In the genomic region with DNA sequence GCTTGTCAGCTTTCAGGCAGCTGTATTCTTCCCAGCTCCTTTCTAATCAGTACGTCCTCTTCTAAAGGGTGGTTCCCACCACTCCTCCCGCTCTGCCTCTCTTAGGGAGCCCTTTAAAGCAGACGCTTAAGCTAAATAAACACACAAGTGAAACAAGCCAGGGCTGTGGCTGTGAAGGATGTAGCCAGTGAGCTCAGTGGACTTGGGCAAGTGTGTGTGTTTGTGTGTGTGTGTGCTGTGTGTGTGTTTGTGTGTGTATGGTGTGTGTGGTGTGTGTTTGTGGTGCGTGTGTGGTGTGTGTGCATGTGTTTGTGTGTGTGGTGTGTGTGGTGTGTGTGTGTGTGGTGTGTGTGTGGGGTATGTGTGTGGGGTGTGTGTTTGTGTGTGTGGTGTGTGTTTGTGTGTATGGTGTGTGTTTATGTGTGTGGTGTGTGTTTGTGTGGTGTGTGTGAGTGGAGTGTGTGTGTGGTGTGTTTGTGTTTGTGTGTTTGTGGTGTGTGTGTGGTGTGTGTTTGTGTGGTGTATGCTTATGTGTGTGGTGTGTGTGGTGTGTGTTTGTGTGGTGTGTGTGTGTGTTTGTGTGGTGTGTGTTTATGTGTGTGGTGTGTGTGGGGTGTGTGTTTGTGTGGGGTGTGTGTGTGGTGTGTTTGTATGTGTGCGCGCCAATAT, we compare ENCODE assay signal across 13 cellular contexts.
DNase-seq lines count a peak whose midpoint lies in the region; ATAC-seq, FAIRE-seq and TF ChIP-seq lines count a peak whose summit lies in the region.
"Had no signal": no experiment of that assay in that cellular context is flagged by ENCODE, and none has a peak within 500 bp of the region (broad histone marks: within the 10 kb centered on the region; RNA-seq: fewer than 3 reads in every experiment).

No MANE protein-coding gene starts in this region.

- no peaks in the 10 kb centered on the region for H3K79me2 ChIP-seq in endothelial cell of umbilical vein (ENCODE audit: control insufficient read depth, insufficient read depth, low read length)

- no peaks in the 10 kb centered on the region for H4K20me1 ChIP-seq in endothelial cell of umbilical vein (replicated peaks; ENCODE audit: control insufficient read depth, extremely low read depth, insufficient read depth, low read length)

- H3K36me3 ChIP-seq in endothelial cell of umbilical vein (ENCODE audit: control insufficient read depth in 2 of 2, extremely low read depth in 1 of 2, insufficient read depth in 2 of 2, low read length in 2 of 2): no peaks in the 10 kb centered on the region
- H3K36me3 ChIP-seq: left ventricle myocardium inferior had no signal

- no peaks in the 10 kb centered on the region for H3K9me1 ChIP-seq in endothelial cell of umbilical vein (replicated peaks; ENCODE audit: control insufficient read depth, extremely low read depth, insufficient read depth, low read length)

- no peak overlapping the region for H3K9ac ChIP-seq in endothelial cell of umbilical vein (replicated peaks; ENCODE audit: extremely low read depth, insufficient read depth, low read length)

- no peak overlapping the region for H2AFZ ChIP-seq in endothelial cell of umbilical vein (ENCODE audit: low read depth, low read length)

- H3K9me3 Mint-ChIP-seq in naive thymus-derived CD8-positive, alpha-beta T cell: peaks cover 0 to 2% (median 0%) of the 10 kb centered on the region in 9 donors
- H3K9me3 Mint-ChIP-seq in MCF 10A (ENCODE audit: unreplicated experiment): no peaks in the 10 kb centered on the region

- dilution Hi-C loops in endothelial cell of umbilical vein (cut with MboI; ENCODE audit: extremely low pct_ligation_motif_present, low sequenced_read_pairs): no loop called here

- H3K27ac Mint-ChIP-seq in naive thymus-derived CD8-positive, alpha-beta T cell: peak overlapping the region in 6 of 10 donors; percentile 24 to 88 (median 63)
- no peak overlapping the region for H3K27ac Mint-ChIP-seq in MCF 10A (ENCODE audit: low read depth, unreplicated experiment)

- H3K27me3 Mint-ChIP-seq in naive thymus-derived CD8-positive, alpha-beta T cell: no peaks in the 10 kb centered on the region
- no peaks in the 10 kb centered on the region for H3K27me3 Mint-ChIP-seq in MCF 10A (ENCODE audit: insufficient read depth, unreplicated experiment)

- no peak overlapping the region for H3K4me2 ChIP-seq in endothelial cell of umbilical vein (ENCODE audit: insufficient read depth, low read length)

- FAIRE-seq in HTR-8/SVneo (lab: Jason Lieb, UNC) (peak; percentile 98), endothelial cell of umbilical vein (lab: Jason Lieb, UNC) (peak; percentile 49)

- no TSS peak for BruUV-seq in endothelial cell of umbilical vein (replicated peaks; lab: Mats Ljungman, UMichigan)
- no TSS peak for BruUV-seq in MCF 10A (replicated peaks; lab: Mats Ljungman, UMichigan)

- H3K9me3 ChIP-seq in endothelial cell of umbilical vein (replicated peaks; ENCODE audit: control insufficient read depth, insufficient read depth, low read length): no peaks in the 10 kb centered on the region

- TF ChIP-seq POLR2A in endothelial cell of umbilical vein (IDR thresholded peaks at IDR 0.05; ENCODE audit: low read depth, low read length): no peak

- CTCF ChIA-PET in endothelial cell of umbilical vein (lab: Charles Lee): interaction anchor here (0.7 to 1.7 kb wide), 3 partner anchors 15 to 76 kb away, joined by 3 to 4 read pairs (median 3); no protein-coding TSS in a partner anchor
- CTCF ChIA-PET in MCF 10A (lab: Yijun Ruan, JAX): no interaction called here

- no peak overlapping the region for H3K27ac ChIP-seq in endothelial cell of umbilical vein (ENCODE audit: insufficient read depth, low read depth, low read length)
- H3K27ac ChIP-seq: C4-2B, left ventricle myocardium inferior had no signal

- H3K4me3 ChIP-seq in endothelial cell of umbilical vein (replicated peaks in 1 of 3; ENCODE audit: insufficient read depth in 1 of 3, low read depth in 1 of 3, low read length in 3 of 3): no peak overlapping the region
- H3K4me3 ChIP-seq: left ventricle myocardium inferior had no signal

- DNase-seq in DMS53 treated with DMSO at 0.1 percent for 48 hours (lab: John Stamatoyannopoulos, UW; ENCODE audit: unreplicated experiment) (peak; percentile 22), HTR-8/SVneo (ENCODE audit: insufficient read length, low spot score) (no peak), endothelial cell of umbilical vein (ENCODE audit: low read depth, low spot score) (no peak), MCF 10A (ENCODE audit: unreplicated experiment) (no peak), NCI-H2227 (lab: John Stamatoyannopoulos, UW; ENCODE audit: unreplicated experiment) (no peak)
- DNase-seq in naive thymus-derived CD8-positive, alpha-beta T cell: no peak
- DNase-seq: left ventricle myocardium inferior, NCI-H2227 treated with DMSO at 0.1 percent for 48 hours, SW 1271 had no signal

- H3K4me3 Mint-ChIP-seq in naive thymus-derived CD8-positive, alpha-beta T cell: peak overlapping the region in 2 of 10 donors; percentile 20 to 24
- H3K4me3 Mint-ChIP-seq in MCF 10A (ENCODE audit: unreplicated experiment): no peak overlapping the region
- H3K4me3 Mint-ChIP-seq: neural crest cell had no signal

- H3K36me3 Mint-ChIP-seq in naive thymus-derived CD8-positive, alpha-beta T cell: no peaks in the 10 kb centered on the region
- no peaks in the 10 kb centered on the region for H3K36me3 Mint-ChIP-seq in MCF 10A (ENCODE audit: insufficient read depth, unreplicated experiment)

- no peaks in the 10 kb centered on the region for H3K4me1 ChIP-seq in endothelial cell of umbilical vein (ENCODE audit: control insufficient read depth, extremely low read depth, insufficient read depth, low read length)
- H3K4me1 ChIP-seq: left ventricle myocardium inferior had no signal

- peak in 1 of 2 donors; percentile 16 for ATAC-seq in naive thymus-derived CD8-positive, alpha-beta T cell
- ATAC-seq in HG02571 (IDR thresholded peaks at IDR 0.05; ENCODE audit: unreplicated experiment): no peak
- ATAC-seq: HCT116 had no signal

- no peaks in the 10 kb centered on the region for H3K27me3 ChIP-seq in endothelial cell of umbilical vein (ENCODE audit: control insufficient read depth in 2 of 2, insufficient read depth in 2 of 2, low read length in 2 of 2)

- intact Hi-C loops in endothelial cell of umbilical vein (cut with micrococcal nuclease) (no loop called here), MCF 10A (cut with micrococcal nuclease) (no loop called here)

- TF ChIP-seq CTCF in endothelial cell of umbilical vein (IDR thresholded peaks at IDR 0.05; ENCODE audit: extremely low read depth in 1 of 2, insufficient read depth in 1 of 2, low read depth in 1 of 2, low read length in 2 of 2) (no peak), MCF 10A (IDR thresholded peaks at IDR 0.05; ENCODE audit: unreplicated experiment) (no peak)

- POLR2A ChIA-PET in endothelial cell of umbilical vein (lab: Charles Lee) (no interaction called here), MCF 10A (lab: Yijun Ruan, JAX) (interaction anchor here (0.6 kb wide), 1 partner anchor 521 kb away, joined by 3 read pairs; no protein-coding TSS in a partner anchor)
- POLR2A ChIA-PET in naive thymus-derived CD8-positive, alpha-beta T cell (lab: Charles Lee): no interaction called here

- H3K4me1 Mint-ChIP-seq in naive thymus-derived CD8-positive, alpha-beta T cell: peaks cover 7 to 16% (median 11%) of the 10 kb centered on the region in 4 donors
- H3K4me1 Mint-ChIP-seq in MCF 10A (ENCODE audit: insufficient read depth, unreplicated experiment): peaks cover 13% of the 10 kb centered on the region

TF ChIP-seq in endothelial cell of umbilical vein, 7 proteins besides CTCF, POLR2A, EP300 and RAD21:
- TF ChIP-seq JUN (IDR thresholded peaks at IDR 0.05; ENCODE audit: borderline replicate concordance, insufficient read depth, insufficient read length, low read depth) (no peak), POLR2AphosphoS5 (IDR thresholded peaks at IDR 0.05; ENCODE audit: insufficient read depth, low read depth, low read length) (no peak), GATA2 (IDR thresholded peaks at IDR 0.05; ENCODE audit: insufficient read depth, insufficient read length, low read depth, low read length) (no peak), FOS (IDR thresholded peaks at IDR 0.05; ENCODE audit: borderline replicate concordance, insufficient read depth, low read length) (no peak), MYC (IDR thresholded peaks at IDR 0.05; ENCODE audit: low read depth, low read length) (no peak), EZH2 (IDR thresholded peaks at IDR 0.05; ENCODE audit: borderline replicate concordance, low read depth, low read length, severe bottlenecking) (no peak)
- TF ChIP-seq, protein P1, sequence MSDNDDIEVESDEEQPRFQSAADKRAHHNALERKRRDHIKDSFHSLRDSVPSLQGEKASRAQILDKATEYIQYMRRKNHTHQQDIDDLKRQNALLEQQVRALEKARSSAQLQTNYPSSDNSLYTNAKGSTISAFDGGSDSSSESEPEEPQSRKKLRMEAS (IDR thresholded peaks at IDR 0.05; ENCODE audit: insufficient read depth, insufficient read length): no peak
